23 cellular contexts compared by ENCODE assay signal in the genomic region with DNA sequence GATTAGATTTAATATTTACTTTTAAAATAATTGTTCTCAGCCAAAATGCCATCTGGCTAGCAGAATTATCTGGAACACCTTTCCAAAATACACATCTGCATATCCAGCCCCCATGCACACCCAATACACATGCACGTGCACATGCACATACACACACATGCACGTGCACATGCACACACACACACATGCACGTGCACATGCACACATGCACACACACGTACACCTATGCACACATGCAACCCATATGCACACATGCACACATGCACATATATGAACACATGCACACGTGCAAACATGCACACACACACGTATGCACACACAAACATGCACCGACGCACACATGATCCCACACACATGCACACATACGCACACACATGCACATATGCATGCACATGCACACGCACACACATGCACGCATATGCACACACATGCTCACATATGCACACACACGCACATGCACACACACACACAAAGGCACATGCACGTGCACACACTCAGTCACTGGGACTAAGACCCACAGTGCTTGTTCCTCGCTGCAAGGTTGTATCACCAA. TPM values are rescaled to one million over a fixed set of nuclear protein-coding genes. Genes with fewer than 3 reads are reported as not detected.
DNase-seq lines count a peak whose midpoint lies in the region; ATAC-seq, FAIRE-seq and TF ChIP-seq lines count a peak whose summit lies in the region.
"Had no signal": no experiment of that assay in that cellular context is flagged by ENCODE, and none has a peak within 500 bp of the region (broad histone marks: within the 10 kb centered on the region; RNA-seq: fewer than 3 reads in every experiment).

No MANE protein-coding gene starts in this region.

- H3K4me1 ChIP-seq in GM12878 (ENCODE audit: control insufficient read depth, insufficient read depth, low read length): no peaks in the 10 kb centered on the region
- no peaks in the 10 kb centered on the region for H3K4me1 ChIP-seq in upper lobe of right lung
- H3K4me1 ChIP-seq: BE2C, Caco-2 had no signal

- no peaks in the 10 kb centered on the region for H4K20me1 ChIP-seq in GM12878 (ENCODE audit: control insufficient read depth, insufficient read depth)

- H3K36me3 ChIP-seq in GM12878 (ENCODE audit: control insufficient read depth in 2 of 2, insufficient read depth in 2 of 2, low read length in 1 of 2) (no peaks in the 10 kb centered on the region), upper lobe of right lung (no peaks in the 10 kb centered on the region)
- H3K36me3 ChIP-seq: BE2C, SJCRH30 had no signal

- no peak for TF ChIP-seq RAD21 in GM12878 (IDR thresholded peaks at IDR 0.05; ENCODE audit: insufficient read depth, low read depth, low read length)

- CTCF ChIA-PET in GM12878 (lab: Yijun Ruan, JAX): no interaction called here

- intact Hi-C loops in GM12878 (cut with micrococcal nuclease; ENCODE audit: unreplicated experiment) (no loop called here), upper lobe of right lung (cut with DNase I) (no loop called here)

- BruUV-seq in GM12878 (replicated peaks; lab: Mats Ljungman, UMichigan): no TSS peak

- H3K9ac ChIP-seq in GM12878 (ENCODE audit: control insufficient read depth, insufficient read depth, low read length): no peak overlapping the region
- H3K9ac ChIP-seq: KMS-11 had no signal

- ATAC-seq in GM12878: no peak
- peak; percentile 26 for ATAC-seq in upper lobe of right lung
- ATAC-seq in HG02840 (IDR thresholded peaks at IDR 0.05; ENCODE audit: low FRiP score, unreplicated experiment): no peak
- ATAC-seq in GM21723 (IDR thresholded peaks at IDR 0.05; ENCODE audit: unreplicated experiment): no peak
- ATAC-seq: GM23338, Panc1 had no signal

- FAIRE-seq in HTR-8/SVneo (lab: Jason Lieb, UNC) (peak; percentile 98), GM12878 (lab: Jason Lieb, UNC) (no peak)
- FAIRE-seq: GM12892 had no signal

- TF ChIP-seq POLR2A in GM12878 (IDR thresholded peaks at IDR 0.05; ENCODE audit: low read depth, low read length): no peak

- H3K4me3 ChIP-seq in GM12878 (no peak overlapping the region), upper lobe of right lung (no peak overlapping the region)
- H3K4me3 ChIP-seq: GM23338, SJCRH30 had no signal

- in situ Hi-C loops in GM12878 (cut with MboI): no loop called here

- TF ChIP-seq EP300 in GM12878 (IDR thresholded peaks at IDR 0.05; ENCODE audit: borderline replicate concordance in 1 of 2, control insufficient read depth in 1 of 2, low read depth in 2 of 2, low read length in 2 of 2): no peak

- 63% methylated on average over 14 of the region's 14 CpGs for WGBS in GM12878 (ENCODE audit: insufficient coverage, insufficient replicate concordance, low lambda C conversion rate, missing lambda C conversion rate)

- SMC1A ChIA-PET in GM12878 (lab: Charles Lee; ENCODE audit: uncharacterized antibody, unreplicated experiment): no interaction called here

- H3K79me2 ChIP-seq in GM12878 (ENCODE audit: control insufficient read depth, insufficient read depth, low read length): no peaks in the 10 kb centered on the region

- no peak overlapping the region for H3K4me2 ChIP-seq in GM12878 (ENCODE audit: control insufficient read depth, insufficient read depth)
- H3K4me2 ChIP-seq: GM23338, KMS-11 had no signal

- TF ChIP-seq CTCF in GM12878 (IDR thresholded peaks at IDR 0.05 in 2 of 3, conservative IDR thresholded peaks at IDR 0.05 in 1 of 3; ENCODE audit: control insufficient read depth in 2 of 3, extremely low read depth in 1 of 3, insufficient read depth in 1 of 3, low read depth in 3 of 3, low read length in 3 of 3) (no peak), upper lobe of right lung (IDR thresholded peaks at IDR 0.05) (no peak)

- DNase-seq in HTR-8/SVneo (ENCODE audit: insufficient read length, low spot score): no peak
- DNase-seq in GM12878 (ENCODE audit: low read depth, low spot score): no peak
- peak; percentile 16 for DNase-seq in islet precursor cell
- no peak for DNase-seq in upper lobe of right lung
- no peak for DNase-seq in NCI-H345 treated with DMSO at 0.1 percent for 48 hours (lab: John Stamatoyannopoulos, UW; ENCODE audit: unreplicated experiment)
- DNase-seq: BE2C; Caco-2; CD4-positive, alpha-beta T cell; DND-41; HCEC 1CT; NCI-H1092 treated with DMSO at 0.1 percent for 48 hours; NCI-H2029 treated with DMSO at 0.1 percent for 48 hours; NCI-H2171; NCI-H345; NCI-H524 treated with DMSO at 0.1 percent for 48 hours; NCI-H82; SJCRH30 had no signal

- H3K27me3 ChIP-seq in GM12878 (replicated peaks in 1 of 2; ENCODE audit: control insufficient read depth in 2 of 2, insufficient read depth in 2 of 2, low read length in 1 of 2): no peaks in the 10 kb centered on the region
- H3K27me3 ChIP-seq in upper lobe of right lung: no peaks in the 10 kb centered on the region
- H3K27me3 ChIP-seq: BE2C, SJCRH30 had no signal

- POLR2A ChIA-PET in GM12878 (lab: Charles Lee): no interaction called here

- H3K27ac ChIP-seq in GM12878 (ENCODE audit: control insufficient read depth, insufficient read depth) (no peak overlapping the region), upper lobe of right lung (no peak overlapping the region)
- H3K27ac ChIP-seq: KMS-11 had no signal

- RAD21 ChIA-PET in GM12878 (lab: Charles Lee; ENCODE audit: unreplicated experiment): no interaction called here

- H2AFZ ChIP-seq in GM12878 (ENCODE audit: control insufficient read depth, low read depth, low read length): no peak overlapping the region
- H2AFZ ChIP-seq: GM23338 had no signal

- H3K9me3 ChIP-seq in GM12878 (replicated peaks; ENCODE audit: control insufficient read depth, insufficient read depth, low read length) (no peaks in the 10 kb centered on the region; the same call in 2 of the 3 replicates), upper lobe of right lung (no peaks in the 10 kb centered on the region)
- H3K9me3 ChIP-seq: BE2C, Caco-2, SJCRH30 had no signal

TF ChIP-seq in GM12878, 131 proteins besides CTCF, POLR2A, EP300 and RAD21:
- peak; percentile 92 for TF ChIP-seq BCL3 (IDR thresholded peaks at IDR 0.05; ENCODE audit: borderline replicate concordance, insufficient read depth, low read depth, low read length, poor library complexity, severe bottlenecking)
- peak; percentile 36 for TF ChIP-seq NR2C2 (IDR thresholded peaks at IDR 0.05; ENCODE audit: borderline replicate concordance, control insufficient read depth, insufficient read length, low read depth)
- no peak for TF ChIP-seq CHD1 (IDR thresholded peaks at IDR 0.05; ENCODE audit: low read depth, low read length)
- TF ChIP-seq TCF3 (IDR thresholded peaks at IDR 0.05; ENCODE audit: borderline replicate concordance, insufficient read depth, low read depth, low read length): 0 out of 2 replicates have a peak, but pooled peaks have one; percentile 22
- TF ChIP-seq BHLHE40 (IDR thresholded peaks at IDR 0.05; ENCODE audit: borderline replicate concordance in 1 of 2, low read depth in 2 of 2, low read length in 1 of 2): 0 out of 4 replicates have a peak, but pooled peaks of 1 of the 2 experiments have one; percentile 13
TF ChIP-seq in GM12878: peak in this region for 4.

RNA-seq across cellular contexts. Expression of gene COPS8, which starts 53.5 kb away (rescaled TPM):
- 57.9 and 66.7 TPM in 2 replicates for total RNA-seq in GM12878 (2013; cell fraction: nucleolus; rRNA removed)
- total RNA-seq in GM12878 (2014; rRNA removed) (85.2 and 97.9 TPM in 2 replicates), GM12878 (2014; rRNA removed; fragmentation: Illumina TruSeq; extraction: Trizol) (63.2 and 63.6 TPM in 2 replicates), GM12878 (2021) (44.0 and 46.6 TPM in 2 replicates), upper lobe of right lung (40.9 TPM)
- polyA plus RNA-seq in GM12878 (2011; ENCODE audit: low read depth): 15.2 TPM
- polyA plus RNA-seq in GM12878 (2011; rRNA removed) (108 and 139 TPM in 2 replicates), GM12878 (2014; fragmentation: Illumina TruSeq; extraction: Trizol) (72.2 and 83.4 TPM in 2 replicates), GM12878 (2014; fragmentation: Nextera tagmentation; extraction: Ambion mirVana) (100 to 1,000 TPM; 106 to 133 TPM), GM12878 (2014; rRNA removed) (99.0 and 111 TPM in 2 replicates), GM12878 (2016; fragmentation: Nextera tagmentation; extraction: Ambion mirVana) (100 to 1,000 TPM; 118 to 134 TPM)
- 55.7 and 60.4 TPM in 2 replicates for polyA plus RNA-seq in GM12878 (2011; cell fraction: cytosol; rRNA removed)
- polyA plus RNA-seq in GM12878 (2011; cell fraction: nucleus; rRNA removed): 50.4 and 51.7 TPM in 2 replicates
- 23.6 and 30.4 TPM in 2 replicates for polyA plus RNA-seq in GM12878 (2012)
- polyA minus RNA-seq in GM12878 (2011; rRNA and poly(A)+ RNA removed): 27.8 and 28.5 TPM in 2 replicates
- polyA minus RNA-seq in GM12878 (2011; cell fraction: cytosol; rRNA and poly(A)+ RNA removed): 9.0 and 13.2 TPM in 2 replicates
- 16.1 and 23.0 TPM in 2 replicates for polyA minus RNA-seq in GM12878 (2011; cell fraction: nucleus; rRNA and poly(A)+ RNA removed)
